25 cellular contexts compared by ENCODE assay signal in genomic region chr15:72488558-72488957, GRCh38.
"Had no signal": no experiment of that assay in that cellular context is flagged by ENCODE, and none has a peak within 500 bp of the region (broad histone marks: within the 10 kb centered on the region; RNA-seq: fewer than 3 reads in every experiment).

No MANE protein-coding gene starts in this region.

- H3K4me3 Mint-ChIP-seq: activated B cell treated with CpG ODN at 0.5 μM for 24 hours; activated CD8-positive, alpha-beta T cell treated with anti-CD3 and anti-CD28 coated beads, Interleukin-2, amount 10 ng/mL, durations not matched to agents 7 days and 5 days; activated naive CD8-positive, alpha-beta T cell treated with anti-CD3 and anti-CD28 coated beads, Interleukin-2, amount 10 ng/mL, durations not matched to agents 7 days and 5 days; brain; neural progenitor cell; stimulated activated naive CD8-positive, alpha-beta T cell treated with anti-CD3 and anti-CD28 coated beads, Interleukin-15, Interleukin-2, amounts not matched to agents 100 ng/mL and 50 ng/mL, for 24 hours; T-helper 2 cell treated with Interferon-gamma antibody and Interleukin-4, amounts not matched to agents 5 μg/mL and 100 μg/mL, for 36 hours had no signal

- H3K9me3 ChIP-seq: colonic mucosa, gastroesophageal sphincter, prostate gland, right atrium auricular region, suprapubic skin, upper lobe of left lung had no signal

- H3K9me3 Mint-ChIP-seq: activated B cell treated with CpG ODN at 0.5 μM for 24 hours; activated naive CD8-positive, alpha-beta T cell treated with anti-CD3 and anti-CD28 coated beads, Interleukin-2, amount 10 ng/mL, durations not matched to agents 7 days and 5 days; neural progenitor cell; stimulated activated naive CD8-positive, alpha-beta T cell treated with anti-CD3 and anti-CD28 coated beads, Interleukin-15, Interleukin-2, amounts not matched to agents 100 ng/mL and 50 ng/mL, for 24 hours; T-helper 2 cell treated with Interferon-gamma antibody and Interleukin-4, amounts not matched to agents 5 μg/mL and 100 μg/mL, for 36 hours had no signal

- H3K4me1 Mint-ChIP-seq: neural progenitor cell had no signal

- H3K27ac Mint-ChIP-seq: activated B cell treated with CpG ODN at 0.5 μM for 24 hours; activated CD8-positive, alpha-beta T cell treated with anti-CD3 and anti-CD28 coated beads, Interleukin-2, amount 10 ng/mL, durations not matched to agents 7 days and 5 days; activated naive CD8-positive, alpha-beta T cell treated with anti-CD3 and anti-CD28 coated beads, Interleukin-2, amount 10 ng/mL, durations not matched to agents 7 days and 5 days; neural progenitor cell; stimulated activated naive CD8-positive, alpha-beta T cell treated with anti-CD3 and anti-CD28 coated beads, Interleukin-15, Interleukin-2, amounts not matched to agents 100 ng/mL and 50 ng/mL, for 24 hours; T-helper 2 cell treated with Interferon-gamma antibody and Interleukin-4, amounts not matched to agents 5 μg/mL and 100 μg/mL, for 36 hours had no signal

- ATAC-seq: activated CD8-positive, alpha-beta T cell treated with anti-CD3 and anti-CD28 coated beads, Interleukin-2, amount 10 ng/mL, durations not matched to agents 7 days and 5 days; esophagus mucosa; gastroesophageal sphincter; heart left ventricle; left lobe of liver had no signal

- H3K27ac ChIP-seq: colonic mucosa, gastroesophageal sphincter, heart left ventricle, neural progenitor cell, prostate gland, right atrium auricular region, SK-N-MC, suprapubic skin, upper lobe of left lung had no signal

- H3K9ac ChIP-seq: neural progenitor cell had no signal

- DNase-seq: activated B cell treated with CpG ODN at 0.5 μM for 24 hours; activated CD4-positive, alpha-beta T cell treated with anti-CD3 and anti-CD28 coated beads for 48 hours; activated CD8-positive, alpha-beta T cell treated with anti-CD3 and anti-CD28 coated beads, Interleukin-2, amount 10 ng/mL, durations not matched to agents 7 days and 5 days; activated effector memory CD4-positive, alpha-beta T cell treated with anti-CD3 and anti-CD28 coated beads, Interleukin-2, amount 50 U/mL, for 16 hours; activated naive CD8-positive, alpha-beta T cell treated with anti-CD3 and anti-CD28 coated beads, Interleukin-2, amount 10 ng/mL, durations not matched to agents 7 days and 5 days; activated T-cell treated with anti-CD3 and anti-CD28 coated beads, Interleukin-2, amount 50 U/mL, for 48 hours; caudate nucleus; colonic mucosa; heart left ventricle; kidney; midbrain; stimulated activated CD4-positive, alpha-beta T cell treated with anti-CD3 and anti-CD28 coated beads, Interleukin-2, amount 100 ng/mL, for 24 hours; upper lobe of left lung had no signal

- H3K27me3 Mint-ChIP-seq: activated B cell treated with CpG ODN at 0.5 μM for 24 hours; activated naive CD8-positive, alpha-beta T cell treated with anti-CD3 and anti-CD28 coated beads, Interleukin-2, amount 10 ng/mL, durations not matched to agents 7 days and 5 days; brain; stimulated activated naive CD8-positive, alpha-beta T cell treated with anti-CD3 and anti-CD28 coated beads, Interleukin-15, Interleukin-2, amounts not matched to agents 100 ng/mL and 50 ng/mL, for 24 hours had no signal

- H3K4me1 ChIP-seq: neural progenitor cell had no signal

- H3K27me3 ChIP-seq: colonic mucosa, gastroesophageal sphincter, heart left ventricle, neural progenitor cell, right atrium auricular region, suprapubic skin, upper lobe of left lung had no signal

- H3K4me3 ChIP-seq: colonic mucosa, gastroesophageal sphincter, heart left ventricle, lung, neural progenitor cell, prostate gland, right atrium auricular region, SK-N-MC, suprapubic skin, upper lobe of left lung had no signal

- H3K36me3 ChIP-seq: colonic mucosa, gastroesophageal sphincter, neural progenitor cell, prostate gland, right atrium auricular region, suprapubic skin, upper lobe of left lung had no signal
